Comparison of ENCODE assay signal across 1 cellular context in the genomic region with DNA sequence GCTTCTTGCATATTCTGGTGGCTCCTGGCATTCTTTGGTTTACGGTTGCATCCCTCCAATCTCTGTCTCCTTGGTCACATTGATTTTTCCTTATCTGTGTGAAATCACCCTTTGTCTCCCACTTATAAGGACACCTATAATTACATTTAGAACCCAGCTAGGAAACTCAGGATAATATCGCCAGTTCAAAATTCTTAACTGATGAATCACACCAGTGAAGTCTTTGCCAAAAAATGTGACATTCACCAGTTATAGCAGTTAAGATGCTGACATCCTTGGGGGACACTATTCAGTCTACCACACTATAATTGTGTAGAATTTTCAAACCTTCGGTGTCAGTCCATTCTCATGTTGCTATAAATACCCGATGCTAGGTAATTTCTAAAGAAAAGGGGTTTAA.
TF ChIP-seq lines count a peak whose summit lies in the region.

No MANE protein-coding gene starts in this region.

TF ChIP-seq in WTC11, 78 proteins besides CTCF, POLR2A, EP300 and RAD21:
- no peak for TF ChIP-seq ZNF232 (CRISPR knock-in tag; IDR thresholded peaks at IDR 0.05)
- TF ChIP-seq KAT7 (CRISPR knock-in tag; IDR thresholded peaks at IDR 0.05; ENCODE audit: borderline replicate concordance) = no peak
- no peak for TF ChIP-seq ZNF317 (CRISPR knock-in tag; IDR thresholded peaks at IDR 0.05; ENCODE audit: borderline replicate concordance, low read depth)
- TF ChIP-seq NR2C2 (CRISPR knock-in tag; IDR thresholded peaks at IDR 0.05) = no peak
